In the genomic region with DNA sequence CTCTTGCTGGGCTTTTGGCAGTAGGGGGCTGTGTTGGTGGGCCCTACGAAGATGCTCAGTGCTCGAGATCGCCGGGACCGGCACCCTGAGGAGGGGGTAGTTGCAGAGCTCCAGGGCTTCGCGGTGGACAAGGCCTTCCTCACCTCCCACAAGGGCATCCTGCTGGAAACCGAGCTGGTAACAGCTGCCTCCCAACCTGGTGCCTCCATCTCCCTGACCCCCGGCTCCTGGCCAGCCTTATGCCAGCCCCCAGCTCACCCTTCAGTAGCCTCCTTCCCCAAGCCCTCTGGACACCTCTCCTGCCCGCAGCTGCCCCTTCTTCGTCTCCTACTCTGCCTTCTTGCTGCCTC, we compare ENCODE assay signal across 1 cellular context.
TF ChIP-seq lines count a peak whose summit lies in the region.

No MANE protein-coding gene starts in this region.

TF ChIP-seq in HepG2, 621 proteins besides CTCF, POLR2A, EP300 and RAD21:
- TF ChIP-seq EEA1 (CRISPR knock-in tag; IDR thresholded peaks at IDR 0.05; ENCODE audit: borderline replicate concordance) = no peak
- TF ChIP-seq, protein P1, sequence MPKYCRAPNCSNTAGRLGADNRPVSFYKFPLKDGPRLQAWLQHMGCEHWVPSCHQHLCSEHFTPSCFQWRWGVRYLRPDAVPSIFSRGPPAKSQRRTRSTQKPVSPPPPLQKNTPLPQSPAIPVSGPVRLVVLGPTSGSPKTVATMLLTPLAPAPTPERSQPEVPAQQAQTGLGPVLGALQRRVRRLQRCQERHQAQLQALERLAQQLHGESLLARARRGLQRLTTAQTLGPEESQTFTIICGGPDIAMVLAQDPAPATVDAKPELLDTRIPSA (CRISPR knock-in tag; IDR thresholded peaks at IDR 0.05; ENCODE audit: borderline replicate concordance) = no peak
- TF ChIP-seq, protein P2, sequence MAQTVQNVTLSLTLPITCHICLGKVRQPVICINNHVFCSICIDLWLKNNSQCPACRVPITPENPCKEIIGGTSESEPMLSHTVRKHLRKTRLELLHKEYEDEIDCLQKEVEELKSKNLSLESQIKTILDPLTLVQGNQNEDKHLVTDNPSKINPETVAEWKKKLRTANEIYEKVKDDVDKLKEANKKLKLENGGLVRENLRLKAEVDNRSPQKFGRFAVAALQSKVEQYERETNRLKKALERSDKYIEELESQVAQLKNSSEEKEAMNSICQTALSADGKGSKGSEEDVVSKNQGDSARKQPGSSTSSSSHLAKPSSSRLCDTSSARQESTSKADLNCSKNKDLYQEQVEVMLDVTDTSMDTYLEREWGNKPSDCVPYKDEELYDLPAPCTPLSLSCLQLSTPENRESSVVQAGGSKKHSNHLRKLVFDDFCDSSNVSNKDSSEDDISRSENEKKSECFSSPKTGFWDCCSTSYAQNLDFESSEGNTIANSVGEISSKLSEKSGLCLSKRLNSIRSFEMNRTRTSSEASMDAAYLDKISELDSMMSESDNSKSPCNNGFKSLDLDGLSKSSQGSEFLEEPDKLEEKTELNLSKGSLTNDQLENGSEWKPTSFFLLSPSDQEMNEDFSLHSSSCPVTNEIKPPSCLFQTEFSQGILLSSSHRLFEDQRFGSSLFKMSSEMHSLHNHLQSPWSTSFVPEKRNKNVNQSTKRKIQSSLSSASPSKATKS (CRISPR knock-in tag; IDR thresholded peaks at IDR 0.05) = no peak
- no peak for TF ChIP-seq ARNT (IDR thresholded peaks at IDR 0.05)
- TF ChIP-seq SIN3A (IDR thresholded peaks at IDR 0.05; ENCODE audit: borderline replicate concordance, low read depth, low read length) = no peak
- no peak for TF ChIP-seq PPARG (CRISPR knock-in tag; conservative IDR thresholded peaks at IDR 0.05)
- no peak for TF ChIP-seq IRF2 (CRISPR knock-in tag; IDR thresholded peaks at IDR 0.05)
- TF ChIP-seq ZNF256 (CRISPR knock-in tag; conservative IDR thresholded peaks at IDR 0.05) = no peak
- TF ChIP-seq, protein P3, sequence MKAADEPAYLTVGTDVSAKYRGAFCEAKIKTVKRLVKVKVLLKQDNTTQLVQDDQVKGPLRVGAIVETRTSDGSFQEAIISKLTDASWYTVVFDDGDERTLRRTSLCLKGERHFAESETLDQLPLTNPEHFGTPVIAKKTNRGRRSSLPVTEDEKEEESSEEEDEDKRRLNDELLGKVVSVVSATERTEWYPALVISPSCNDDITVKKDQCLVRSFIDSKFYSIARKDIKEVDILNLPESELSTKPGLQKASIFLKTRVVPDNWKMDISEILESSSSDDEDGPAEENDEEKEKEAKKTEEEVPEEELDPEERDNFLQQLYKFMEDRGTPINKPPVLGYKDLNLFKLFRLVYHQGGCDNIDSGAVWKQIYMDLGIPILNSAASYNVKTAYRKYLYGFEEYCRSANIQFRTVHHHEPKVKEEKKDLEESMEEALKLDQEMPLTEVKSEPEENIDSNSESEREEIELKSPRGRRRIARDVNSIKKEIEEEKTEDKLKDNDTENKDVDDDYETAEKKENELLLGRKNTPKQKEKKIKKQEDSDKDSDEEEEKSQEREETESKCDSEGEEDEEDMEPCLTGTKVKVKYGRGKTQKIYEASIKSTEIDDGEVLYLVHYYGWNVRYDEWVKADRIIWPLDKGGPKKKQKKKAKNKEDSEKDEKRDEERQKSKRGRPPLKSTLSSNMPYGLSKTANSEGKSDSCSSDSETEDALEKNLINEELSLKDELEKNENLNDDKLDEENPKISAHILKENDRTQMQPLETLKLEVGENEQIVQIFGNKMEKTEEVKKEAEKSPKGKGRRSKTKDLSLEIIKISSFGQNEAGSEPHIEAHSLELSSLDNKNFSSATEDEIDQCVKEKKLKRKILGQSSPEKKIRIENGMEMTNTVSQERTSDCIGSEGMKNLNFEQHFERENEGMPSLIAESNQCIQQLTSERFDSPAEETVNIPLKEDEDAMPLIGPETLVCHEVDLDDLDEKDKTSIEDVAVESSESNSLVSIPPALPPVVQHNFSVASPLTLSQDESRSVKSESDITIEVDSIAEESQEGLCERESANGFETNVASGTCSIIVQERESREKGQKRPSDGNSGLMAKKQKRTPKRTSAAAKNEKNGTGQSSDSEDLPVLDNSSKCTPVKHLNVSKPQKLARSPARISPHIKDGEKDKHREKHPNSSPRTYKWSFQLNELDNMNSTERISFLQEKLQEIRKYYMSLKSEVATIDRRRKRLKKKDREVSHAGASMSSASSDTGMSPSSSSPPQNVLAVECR (CRISPR knock-in tag; IDR thresholded peaks at IDR 0.05; ENCODE audit: borderline replicate concordance) = 0 out of 2 replicates have a peak, but pooled peaks have one; percentile 10
- no peak for TF ChIP-seq ZNF556 (CRISPR knock-in tag; IDR thresholded peaks at IDR 0.05; ENCODE audit: borderline replicate concordance)
- no peak for TF ChIP-seq ZNF761 (CRISPR knock-in tag; conservative IDR thresholded peaks at IDR 0.05)
- 0 out of 2 replicates have a peak, but pooled peaks have one; percentile 21 for TF ChIP-seq NFE2L2 (IDR thresholded peaks at IDR 0.05; ENCODE audit: low read length)
- no peak for TF ChIP-seq KMT2B (CRISPR knock-in tag; IDR thresholded peaks at IDR 0.05)
- no peak for TF ChIP-seq ZNF460 (CRISPR knock-in tag; IDR thresholded peaks at IDR 0.05; ENCODE audit: borderline replicate concordance)
- TF ChIP-seq TGIF2 (CRISPR knock-in tag; IDR thresholded peaks at IDR 0.05) = no peak
- TF ChIP-seq NFE2L1 (CRISPR knock-in tag; IDR thresholded peaks at IDR 0.05; ENCODE audit: borderline replicate concordance) = 0 out of 2 replicates have a peak, but pooled peaks have one; percentile 49
- TF ChIP-seq, protein P4, sequence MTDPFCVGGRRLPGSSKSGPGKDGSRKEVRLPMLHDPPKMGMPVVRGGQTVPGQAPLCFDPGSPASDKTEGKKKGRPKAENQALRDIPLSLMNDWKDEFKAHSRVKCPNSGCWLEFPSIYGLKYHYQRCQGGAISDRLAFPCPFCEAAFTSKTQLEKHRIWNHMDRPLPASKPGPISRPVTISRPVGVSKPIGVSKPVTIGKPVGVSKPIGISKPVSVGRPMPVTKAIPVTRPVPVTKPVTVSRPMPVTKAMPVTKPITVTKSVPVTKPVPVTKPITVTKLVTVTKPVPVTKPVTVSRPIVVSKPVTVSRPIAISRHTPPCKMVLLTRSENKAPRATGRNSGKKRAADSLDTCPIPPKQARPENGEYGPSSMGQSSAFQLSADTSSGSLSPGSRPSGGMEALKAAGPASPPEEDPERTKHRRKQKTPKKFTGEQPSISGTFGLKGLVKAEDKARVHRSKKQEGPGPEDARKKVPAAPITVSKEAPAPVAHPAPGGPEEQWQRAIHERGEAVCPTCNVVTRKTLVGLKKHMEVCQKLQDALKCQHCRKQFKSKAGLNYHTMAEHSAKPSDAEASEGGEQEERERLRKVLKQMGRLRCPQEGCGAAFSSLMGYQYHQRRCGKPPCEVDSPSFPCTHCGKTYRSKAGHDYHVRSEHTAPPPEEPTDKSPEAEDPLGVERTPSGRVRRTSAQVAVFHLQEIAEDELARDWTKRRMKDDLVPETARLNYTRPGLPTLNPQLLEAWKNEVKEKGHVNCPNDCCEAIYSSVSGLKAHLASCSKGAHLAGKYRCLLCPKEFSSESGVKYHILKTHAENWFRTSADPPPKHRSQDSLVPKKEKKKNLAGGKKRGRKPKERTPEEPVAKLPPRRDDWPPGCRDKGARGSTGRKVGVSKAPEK (CRISPR knock-in tag; IDR thresholded peaks at IDR 0.05; ENCODE audit: borderline replicate concordance) = no peak
- TF ChIP-seq, protein P5, sequence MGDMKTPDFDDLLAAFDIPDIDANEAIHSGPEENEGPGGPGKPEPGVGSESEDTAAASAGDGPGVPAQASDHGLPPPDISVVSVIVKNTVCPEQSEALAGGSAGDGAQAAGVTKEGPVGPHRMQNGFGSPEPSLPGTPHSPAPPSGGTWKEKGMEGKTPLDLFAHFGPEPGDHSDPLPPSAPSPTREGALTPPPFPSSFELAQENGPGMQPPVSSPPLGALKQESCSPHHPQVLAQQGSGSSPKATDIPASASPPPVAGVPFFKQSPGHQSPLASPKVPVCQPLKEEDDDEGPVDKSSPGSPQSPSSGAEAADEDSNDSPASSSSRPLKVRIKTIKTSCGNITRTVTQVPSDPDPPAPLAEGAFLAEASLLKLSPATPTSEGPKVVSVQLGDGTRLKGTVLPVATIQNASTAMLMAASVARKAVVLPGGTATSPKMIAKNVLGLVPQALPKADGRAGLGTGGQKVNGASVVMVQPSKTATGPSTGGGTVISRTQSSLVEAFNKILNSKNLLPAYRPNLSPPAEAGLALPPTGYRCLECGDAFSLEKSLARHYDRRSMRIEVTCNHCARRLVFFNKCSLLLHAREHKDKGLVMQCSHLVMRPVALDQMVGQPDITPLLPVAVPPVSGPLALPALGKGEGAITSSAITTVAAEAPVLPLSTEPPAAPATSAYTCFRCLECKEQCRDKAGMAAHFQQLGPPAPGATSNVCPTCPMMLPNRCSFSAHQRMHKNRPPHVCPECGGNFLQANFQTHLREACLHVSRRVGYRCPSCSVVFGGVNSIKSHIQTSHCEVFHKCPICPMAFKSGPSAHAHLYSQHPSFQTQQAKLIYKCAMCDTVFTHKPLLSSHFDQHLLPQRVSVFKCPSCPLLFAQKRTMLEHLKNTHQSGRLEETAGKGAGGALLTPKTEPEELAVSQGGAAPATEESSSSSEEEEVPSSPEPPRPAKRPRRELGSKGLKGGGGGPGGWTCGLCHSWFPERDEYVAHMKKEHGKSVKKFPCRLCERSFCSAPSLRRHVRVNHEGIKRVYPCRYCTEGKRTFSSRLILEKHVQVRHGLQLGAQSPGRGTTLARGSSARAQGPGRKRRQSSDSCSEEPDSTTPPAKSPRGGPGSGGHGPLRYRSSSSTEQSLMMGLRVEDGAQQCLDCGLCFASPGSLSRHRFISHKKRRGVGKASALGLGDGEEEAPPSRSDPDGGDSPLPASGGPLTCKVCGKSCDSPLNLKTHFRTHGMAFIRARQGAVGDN (CRISPR knock-in tag; IDR thresholded peaks at IDR 0.05) = peak; percentile 1; the same call in 1 of the 2 replicates
- TF ChIP-seq MED8 (CRISPR knock-in tag; IDR thresholded peaks at IDR 0.05; ENCODE audit: insufficient replicate concordance) = no peak
- TF ChIP-seq DNMT3B (CRISPR knock-in tag; conservative IDR thresholded peaks at IDR 0.05) = no peak
- no peak for TF ChIP-seq SRF (IDR thresholded peaks at IDR 0.05; ENCODE audit: low read depth, low read length)
- TF ChIP-seq ZNF782 (CRISPR knock-in tag; IDR thresholded peaks at IDR 0.05; ENCODE audit: borderline replicate concordance) = no peak
- TF ChIP-seq EZH2 (conservative IDR thresholded peaks at IDR 0.05; ENCODE audit: low read depth, low read length) = no peak
- no peak for TF ChIP-seq THAP11 (CRISPR knock-in tag; IDR thresholded peaks at IDR 0.05)
- TF ChIP-seq TOE1 (CRISPR knock-in tag; IDR thresholded peaks at IDR 0.05) = no peak
